10 cellular contexts compared by ENCODE assay signal in genomic region chr4:39464886-39465501, GRCh38. TPM values are rescaled to one million over a fixed set of nuclear protein-coding genes. Genes with fewer than 3 reads are reported as not detected.
DNase-seq lines count a peak whose midpoint lies in the region; ATAC-seq and TF ChIP-seq lines count a peak whose summit lies in the region.
"Had no signal": no experiment of that assay in that cellular context is flagged by ENCODE, and none has a peak within 500 bp of the region (broad histone marks: within the 10 kb centered on the region; RNA-seq: fewer than 3 reads in every experiment).

No MANE protein-coding gene starts in this region.

- peaks cover 50% of the 10 kb centered on the region for H3K36me3 ChIP-seq in OCI-LY1 (ENCODE audit: insufficient read depth, low read length)
- peaks cover 55% of the 10 kb centered on the region for H3K36me3 ChIP-seq in lower lobe of right lung

- peaks cover 18% of the 10 kb centered on the region for H3K36me3 Mint-ChIP-seq in activated CD8-positive, alpha-beta memory T cell treated with anti-CD3 and anti-CD28 coated beads, Interleukin-2, amount 10 ng/mL, durations not matched to agents 7 days and 5 days

- H3K27me3 ChIP-seq in OCI-LY1 (ENCODE audit: insufficient read depth, low read length) (no peaks in the 10 kb centered on the region), lower lobe of right lung (ENCODE audit: low read depth) (no peaks in the 10 kb centered on the region)

- H3K4me2 ChIP-seq in OCI-LY1 (ENCODE audit: low read length): no peak overlapping the region

- H3K9me2 ChIP-seq in OCI-LY1 (ENCODE audit: low read depth, low read length): no peaks in the 10 kb centered on the region

- H3K27ac Mint-ChIP-seq in activated CD8-positive, alpha-beta memory T cell treated with anti-CD3 and anti-CD28 coated beads, Interleukin-2, amount 10 ng/mL, durations not matched to agents 7 days and 5 days: peak overlapping the region; percentile 56

- H3K4me1 ChIP-seq in OCI-LY1 (ENCODE audit: insufficient read depth, low read length, severe bottlenecking): peaks cover 13% of the 10 kb centered on the region
- H3K4me1 ChIP-seq in lower lobe of right lung: no peaks in the 10 kb centered on the region

- no peak for DNase-seq in activated CD8-positive, alpha-beta memory T cell treated with anti-CD3 and anti-CD28 coated beads, Interleukin-2, amount 10 ng/mL, durations not matched to agents 7 days and 5 days
- no peak for DNase-seq in activated CD8-positive, alpha-beta memory T cell treated with anti-CD3 and anti-CD28 coated beads for 24 hours
- DNase-seq in dermis blood vessel endothelial cell (peak; percentile 87), lower lobe of right lung (no peak)
- DNase-seq in stimulated activated naive CD8-positive, alpha-beta T cell treated with anti-CD3 and anti-CD28 coated beads, Interleukin-15, Interleukin-2, amounts not matched to agents 100 U/mL and 50 U/mL, for 24 hours: no peak
- DNase-seq: Right ventricle myocardium superior had no signal

- H3K4me3 Mint-ChIP-seq in activated CD8-positive, alpha-beta memory T cell treated with anti-CD3 and anti-CD28 coated beads, Interleukin-2, amount 10 ng/mL, durations not matched to agents 7 days and 5 days: no peak overlapping the region
- H3K4me3 Mint-ChIP-seq: central memory CD8-positive, alpha-beta T cell had no signal

- peak; percentile 77 for ATAC-seq in activated CD8-positive, alpha-beta memory T cell treated with anti-CD3 and anti-CD28 coated beads, Interleukin-2, amount 10 ng/mL, durations not matched to agents 7 days and 5 days
- peak; percentile 68 for ATAC-seq in stimulated activated naive CD8-positive, alpha-beta T cell treated with anti-CD3 and anti-CD28 coated beads, Interleukin-15, Interleukin-2, amounts not matched to agents 100 U/mL and 50 U/mL, for 24 hours
- ATAC-seq in GM21737 (IDR thresholded peaks at IDR 0.05; ENCODE audit: unreplicated experiment) (no peak), lower lobe of right lung (no peak), GM18870 (IDR thresholded peaks at IDR 0.05; ENCODE audit: unreplicated experiment) (no peak)

- no peaks in the 10 kb centered on the region for H4K20me1 ChIP-seq in OCI-LY1 (ENCODE audit: insufficient read depth, low read length)

- intact Hi-C loops in lower lobe of right lung (cut with DNase I): loop anchor here (10.0 kb wide), 1 partner anchor 510 kb away; the partner anchor contains the start of gene PDS5A

- peak; percentile 31; the same call in 1 of the 2 replicates for TF ChIP-seq CTCF in OCI-LY1 (IDR thresholded peaks at IDR 0.05; ENCODE audit: low read length)
- no peak for TF ChIP-seq CTCF in lower lobe of right lung (IDR thresholded peaks at IDR 0.05)

- H3K79me2 ChIP-seq in OCI-LY1 (ENCODE audit: insufficient read depth, low read length): no peaks in the 10 kb centered on the region

- H3K9me3 ChIP-seq in OCI-LY1 (ENCODE audit: low read length) (no peaks in the 10 kb centered on the region), lower lobe of right lung (no peaks in the 10 kb centered on the region)

- H3K27me3 Mint-ChIP-seq in activated CD8-positive, alpha-beta memory T cell treated with anti-CD3 and anti-CD28 coated beads, Interleukin-2, amount 10 ng/mL, durations not matched to agents 7 days and 5 days: no peaks in the 10 kb centered on the region
- H3K27me3 Mint-ChIP-seq: central memory CD8-positive, alpha-beta T cell had no signal

- CTCF ChIA-PET in activated CD8-positive, alpha-beta memory T cell treated with anti-CD3 and anti-CD28 coated beads, Interleukin-2, amount 10 ng/mL, durations not matched to agents 7 days and 5 days (lab: Charles Lee): no interaction called here

- peaks cover 23% of the 10 kb centered on the region for H3K4me1 Mint-ChIP-seq in activated CD8-positive, alpha-beta memory T cell treated with anti-CD3 and anti-CD28 coated beads, Interleukin-2, amount 10 ng/mL, durations not matched to agents 7 days and 5 days
- H3K4me1 Mint-ChIP-seq: central memory CD8-positive, alpha-beta T cell had no signal

- peak overlapping the region; percentile 18; the same call in 1 of the 2 replicates for H3K9ac ChIP-seq in OCI-LY1 (ENCODE audit: low read length)

- H3K4me3 ChIP-seq in OCI-LY1 (ENCODE audit: low read depth, low read length, poor library complexity, severe bottlenecking) (no peak overlapping the region), lower lobe of right lung (no peak overlapping the region)

- no peaks in the 10 kb centered on the region for H3F3A ChIP-seq in OCI-LY1 (ENCODE audit: insufficient read depth, low read length)

- no peak overlapping the region for H2AFZ ChIP-seq in OCI-LY1 (ENCODE audit: low read length)

- no peak overlapping the region for H3K27ac ChIP-seq in OCI-LY1 (ENCODE audit: low read depth, low read length, poor library complexity, severe bottlenecking)
- H3K27ac ChIP-seq in lower lobe of right lung: no peak overlapping the region

- H3K9me3 Mint-ChIP-seq in activated CD8-positive, alpha-beta memory T cell treated with anti-CD3 and anti-CD28 coated beads, Interleukin-2, amount 10 ng/mL, durations not matched to agents 7 days and 5 days (ENCODE audit: low read depth): no peaks in the 10 kb centered on the region
- H3K9me3 Mint-ChIP-seq: central memory CD8-positive, alpha-beta T cell had no signal

RNA-seq across cellular contexts. Expression of gene LIAS, which starts 6.1 kb away (rescaled TPM):
- 10 to 100 TPM; 14.5 to 16.6 TPM for total RNA-seq in activated CD8-positive, alpha-beta memory T cell treated with anti-CD3 and anti-CD28 coated beads, Interleukin-2, amount 10 ng/mL, durations not matched to agents 7 days and 5 days
- 6.2 and 8.5 TPM in 2 replicates for total RNA-seq in dermis blood vessel endothelial cell
- 13.7 TPM for total RNA-seq in lower lobe of right lung

RNA-seq across cellular contexts. Expression of gene RPL9, which starts 6.3 kb away (rescaled TPM):
- total RNA-seq in activated CD8-positive, alpha-beta memory T cell treated with anti-CD3 and anti-CD28 coated beads, Interleukin-2, amount 10 ng/mL, durations not matched to agents 7 days and 5 days: 100 to 1,000 TPM; 713 to 900 TPM
- total RNA-seq in dermis blood vessel endothelial cell: 906 and 3,299 TPM in 2 replicates
- 1,277 TPM for total RNA-seq in lower lobe of right lung

RNA-seq across cellular contexts. Expression of gene KLB, which starts 58.3 kb away (rescaled TPM):
- total RNA-seq in activated CD8-positive, alpha-beta memory T cell treated with anti-CD3 and anti-CD28 coated beads, Interleukin-2, amount 10 ng/mL, durations not matched to agents 7 days and 5 days: not detected
- under 0.01 TPM in 1 of 2 replicates, not detected in the other for total RNA-seq in dermis blood vessel endothelial cell
- total RNA-seq in lower lobe of right lung: 1.0 TPM

Comparison
In these comparisons a context has a peak if more than half of its experiments do, and no peak if none do; other contexts are left out.
1. ATAC-seq: peak in activated CD8-positive, alpha-beta memory T cell treated with anti-CD3 and anti-CD28 coated beads, Interleukin-2, amount 10 ng/mL, durations not matched to agents 7 days and 5 days (single experiment) and stimulated activated naive CD8-positive, alpha-beta T cell treated with anti-CD3 and anti-CD28 coated beads, Interleukin-15, Interleukin-2, amounts not matched to agents 100 U/mL and 50 U/mL, for 24 hours (single experiment); none in GM21737 (single experiment), lower lobe of right lung (0 of 2) and GM18870 (single experiment).